7 cellular contexts compared by ENCODE assay signal in genomic region chr13:111587249-111587648, GRCh38.
"Had no signal": no experiment of that assay in that cellular context is flagged by ENCODE, and none has a peak within 500 bp of the region (broad histone marks: within the 10 kb centered on the region; RNA-seq: fewer than 3 reads in every experiment).

No MANE protein-coding gene starts in this region.

- H3K4me1 Mint-ChIP-seq: GM23338 had no signal

- H3K9me3 ChIP-seq: HAP-1 had no signal

- H3K4me2 ChIP-seq: GM23338 had no signal

- H3K4me3 ChIP-seq: GM23338, HAP-1, K562 had no signal

- H3K36me3 ChIP-seq: HAP-1 had no signal

- H2AFZ ChIP-seq: GM23338 had no signal

- ATAC-seq: GM23338, HCT116, K562 had no signal

- H3K4me3 Mint-ChIP-seq: GM23338, HFFc6 had no signal

- H3K4me1 ChIP-seq: HAP-1 had no signal

- H3K27ac Mint-ChIP-seq: GM23338, HFFc6 had no signal

- DNase-seq: HFFc6, IMR-90, KG1 had no signal
